Comparison of ENCODE assay signal across 8 cellular contexts in the genomic region with DNA sequence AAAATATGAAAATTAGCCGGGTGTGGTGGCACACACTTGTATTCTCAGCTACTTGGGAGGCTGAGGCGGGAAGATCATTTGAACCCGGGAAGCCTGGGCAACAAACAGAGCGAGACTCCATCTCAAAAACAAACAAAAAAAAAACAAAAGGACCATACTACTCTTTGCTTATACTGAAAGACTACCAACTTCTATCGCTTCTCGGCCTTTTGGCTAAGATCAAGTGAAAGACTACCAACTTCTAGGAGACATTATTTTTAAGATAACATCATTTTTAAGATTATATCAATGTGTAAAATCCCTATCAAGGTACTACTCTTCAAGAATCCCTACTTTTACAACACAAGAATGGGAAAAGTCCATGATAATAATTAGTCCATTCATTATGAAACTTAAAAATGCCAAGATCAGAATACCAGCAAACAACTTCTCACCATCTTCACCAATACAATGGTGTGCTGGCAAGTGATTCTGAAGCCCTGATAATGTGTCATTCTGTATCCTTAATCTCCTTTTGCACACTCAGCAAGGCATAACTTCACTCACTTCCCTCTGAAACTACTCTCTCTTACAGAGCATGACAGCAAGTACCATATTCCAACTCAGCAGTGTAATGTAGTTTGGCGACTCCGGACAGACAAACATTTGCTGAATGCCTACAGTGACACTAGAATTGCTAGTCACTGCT. TPM values are rescaled to one million over a fixed set of nuclear protein-coding genes. Genes with fewer than 3 reads are reported as not detected.
DNase-seq lines count a peak whose midpoint lies in the region; ATAC-seq and TF ChIP-seq lines count a peak whose summit lies in the region.

No MANE protein-coding gene starts in this region.

- no peaks in the 10 kb centered on the region for H3K9me3 ChIP-seq in CD8-positive, alpha-beta memory T cell (ENCODE audit: low read length)

- H3K27ac ChIP-seq in CD8-positive, alpha-beta memory T cell (ENCODE audit: low read depth, low read length) = peak overlapping the region; percentile 77

- H3K4me1 Mint-ChIP-seq in CD8-positive, alpha-beta memory T cell = peaks cover 80 to 81% (median 81%) of the 10 kb centered on the region in 3 donors
- H3K4me1 Mint-ChIP-seq in chondrocyte (ENCODE audit: low read depth) (peaks cover 68% of the 10 kb centered on the region), naive B cell (peaks cover 55 to 83% (median 82%) of the 10 kb centered on the region in 3 donors)

- TF ChIP-seq CTCF in chondrocyte (IDR thresholded peaks at IDR 0.05) = no peak

- H3K27me3 ChIP-seq in CD8-positive, alpha-beta memory T cell (ENCODE audit: insufficient read depth, low read length, poor library complexity, severe bottlenecking) = no peaks in the 10 kb centered on the region

- H3K4me1 ChIP-seq in CD8-positive, alpha-beta memory T cell (ENCODE audit: insufficient read depth, low read length) = peaks cover 77% of the 10 kb centered on the region

- POLR2A ChIA-PET in CD8-positive, alpha-beta memory T cell (lab: Charles Lee) = interaction anchor here (2.3 to 4.4 kb wide), 2 partner anchors 8 to 14 kb away, joined by 13 to 22 read pairs; no protein-coding TSS in a partner anchor

- no peaks in the 10 kb centered on the region for H3K27me3 Mint-ChIP-seq in CD8-positive, alpha-beta memory T cell
- H3K27me3 Mint-ChIP-seq in chondrocyte (ENCODE audit: low read depth) (no peaks in the 10 kb centered on the region), naive B cell (no peaks in the 10 kb centered on the region)

- peak overlapping the region; percentile 83 for H3K4me3 ChIP-seq in CD8-positive, alpha-beta memory T cell (ENCODE audit: low read length)

- H3K36me3 ChIP-seq in CD8-positive, alpha-beta memory T cell (ENCODE audit: insufficient read depth, low read length) = no peaks in the 10 kb centered on the region

- peak overlapping the region; percentile 86 to 100 (median 97) for H3K4me3 Mint-ChIP-seq in CD8-positive, alpha-beta memory T cell
- H3K4me3 Mint-ChIP-seq in chondrocyte (ENCODE audit: unreplicated experiment) (peak overlapping the region; percentile 97), naive B cell (peak overlapping the region; percentile 86 to 98 (median 96))

- ATAC-seq in naive B cell (ENCODE audit: low read depth in 2 of 2) (peak; percentile 24 to 25), HG02642 (IDR thresholded peaks at IDR 0.05; ENCODE audit: poor library complexity, unreplicated experiment) (no peak), GM18520 (IDR thresholded peaks at IDR 0.05; ENCODE audit: unreplicated experiment) (no peak), GM19455 (IDR thresholded peaks at IDR 0.05; ENCODE audit: unreplicated experiment) (no peak)

- no peak for DNase-seq in CD8-positive, alpha-beta memory T cell
- DNase-seq in MV-4-11 (lab: John Stamatoyannopoulos, UW) = peak; percentile 73
- no peak for DNase-seq in chondrocyte (ENCODE audit: low spot score)
- DNase-seq in naive B cell = peak; percentile 41
- no peak for DNase-seq in central memory CD4-positive, alpha-beta T cell

- H3K9me3 Mint-ChIP-seq in CD8-positive, alpha-beta memory T cell = no peaks in the 10 kb centered on the region
- no peaks in the 10 kb centered on the region for H3K9me3 Mint-ChIP-seq in chondrocyte (ENCODE audit: low read depth)
- H3K9me3 Mint-ChIP-seq in naive B cell = no peaks in the 10 kb centered on the region

- H3K27ac Mint-ChIP-seq in CD8-positive, alpha-beta memory T cell = peak overlapping the region; percentile 81 to 99 (median 93)
- H3K27ac Mint-ChIP-seq in chondrocyte (ENCODE audit: unreplicated experiment) (peak overlapping the region; percentile 98), naive B cell (peak overlapping the region; percentile 81 to 95 (median 94))

- H3K36me3 Mint-ChIP-seq in CD8-positive, alpha-beta memory T cell = peaks cover 4 to 32% (median 5%) of the 10 kb centered on the region in 3 donors
- H3K36me3 Mint-ChIP-seq in chondrocyte (ENCODE audit: low read depth) = no peaks in the 10 kb centered on the region
- no peaks in the 10 kb centered on the region for H3K36me3 Mint-ChIP-seq in naive B cell

- CTCF ChIA-PET in CD8-positive, alpha-beta memory T cell (lab: Charles Lee) = interaction anchor here (1.0 to 5.2 kb wide), 4 partner anchors 8 to 23 kb away, joined by 3 to 21 read pairs (median 12); no protein-coding TSS in a partner anchor

RNA-seq across cellular contexts. Expression of a gene that starts 1.7 kb away (rescaled TPM):
- 100 to 1,000 TPM; 339 to 368 TPM for total RNA-seq in CD8-positive, alpha-beta memory T cell
- 598 TPM for polyA plus RNA-seq in CD8-positive, alpha-beta memory T cell
- 155 to 204 TPM (median 197 TPM) in 3 replicates for total RNA-seq in chondrocyte
- 100 to 1,000 TPM; 251 to 474 (median 307) TPM for polyA plus RNA-seq in naive B cell (ENCODE audit: low read depth in 6 of 6)

Comparison
In these comparisons a context has a peak if more than half of its experiments do, and no peak if none do; other contexts are left out.
1. DNase-seq: peak in MV-4-11 (single experiment) and naive B cell (single experiment); none in CD8-positive, alpha-beta memory T cell (0 of 5), chondrocyte (single experiment) and central memory CD4-positive, alpha-beta T cell (single experiment).
2. ATAC-seq: peak in naive B cell (2 of 2); none in HG02642 (single experiment), GM18520 (single experiment) and GM19455 (single experiment).
3. Peak in every context shown above with its lines, with median percentiles within 50 percentile points of each other: H3K27ac Mint-ChIP-seq and H3K4me3 Mint-ChIP-seq.